8 cellular contexts compared by ENCODE assay signal in the genomic region with DNA sequence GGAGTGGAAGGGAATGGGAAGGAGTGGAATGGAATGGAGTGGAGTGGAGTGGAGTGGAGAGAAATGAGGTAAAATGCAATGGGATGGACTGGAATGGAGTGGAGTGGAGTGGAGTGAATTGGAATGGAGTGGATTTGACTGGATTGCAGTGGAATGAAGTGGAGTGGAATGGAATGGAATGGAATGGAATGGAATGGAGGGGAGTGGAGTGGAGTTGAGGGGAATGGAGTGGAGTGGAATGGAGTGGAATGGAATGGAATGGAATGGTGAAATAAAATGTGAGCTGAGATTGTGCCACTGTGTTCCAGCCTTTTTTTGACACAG.
DNase-seq lines count a peak whose midpoint lies in the region; ATAC-seq and TF ChIP-seq lines count a peak whose summit lies in the region.
"Not testable (repeated sequence)": the region's sequence is repeated elsewhere in the genome, so short reads cannot be mapped to it uniquely, and the experiment has no call there.

No MANE protein-coding gene starts in this region.

- ATAC-seq in GM18517 (IDR thresholded peaks at IDR 0.05; ENCODE audit: unreplicated experiment) (peak; percentile 24), GM21529 (IDR thresholded peaks at IDR 0.05; ENCODE audit: unreplicated experiment) (peak; percentile 16), HG02885 (IDR thresholded peaks at IDR 0.05; ENCODE audit: poor library complexity, unreplicated experiment) (peak; percentile 34), HG03439 (IDR thresholded peaks at IDR 0.05; ENCODE audit: unreplicated experiment) (peak; percentile 38), right cardiac atrium (peak; percentile 69 to 71), upper lobe of right lung (peak; percentile 59)
- ATAC-seq in central memory CD8-positive, alpha-beta T cell (replicated peaks; ENCODE audit: extremely low read depth, poor library complexity, severe bottlenecking) = peak; percentile 45

- not testable (repeated sequence) for H3K36me3 Mint-ChIP-seq in central memory CD8-positive, alpha-beta T cell (ENCODE audit: insufficient read depth); osteocyte (ENCODE audit: unreplicated experiment)

- not testable (repeated sequence) for H3K36me3 ChIP-seq in upper lobe of right lung

- H3K27me3 ChIP-seq in right cardiac atrium (ENCODE audit: control insufficient read depth, insufficient read depth); upper lobe of right lung: not testable (repeated sequence)

- not testable (repeated sequence) for H3K27ac Mint-ChIP-seq in central memory CD8-positive, alpha-beta T cell (ENCODE audit: low read depth); osteocyte (ENCODE audit: unreplicated experiment)

- not testable (repeated sequence) for H3K4me3 Mint-ChIP-seq in central memory CD8-positive, alpha-beta T cell; osteocyte (ENCODE audit: unreplicated experiment)

- TF ChIP-seq CTCF in osteocyte (IDR thresholded peaks at IDR 0.05); upper lobe of right lung (IDR thresholded peaks at IDR 0.05): not testable (repeated sequence)

- H3K27ac ChIP-seq in right cardiac atrium (ENCODE audit: low read length); upper lobe of right lung: not testable (repeated sequence)

- intact Hi-C loops in right cardiac atrium (cut with DNase I); upper lobe of right lung (cut with DNase I): not testable (repeated sequence)

- H3K27me3 Mint-ChIP-seq in central memory CD8-positive, alpha-beta T cell; osteocyte (ENCODE audit: unreplicated experiment): not testable (repeated sequence)

- not testable (repeated sequence) for H3K4me3 ChIP-seq in right cardiac atrium (ENCODE audit: low read length); upper lobe of right lung

- H3K4me1 Mint-ChIP-seq in central memory CD8-positive, alpha-beta T cell; osteocyte (ENCODE audit: unreplicated experiment): not testable (repeated sequence)

- H3K9me3 ChIP-seq in right cardiac atrium (ENCODE audit: control insufficient read depth, low read length) = not testable (repeated sequence)
- peaks cover 17% of the 10 kb centered on the region for H3K9me3 ChIP-seq in upper lobe of right lung

- H3K9me3 Mint-ChIP-seq in central memory CD8-positive, alpha-beta T cell = peaks cover 27% of the 10 kb centered on the region
- peaks cover 27% of the 10 kb centered on the region for H3K9me3 Mint-ChIP-seq in osteocyte (ENCODE audit: unreplicated experiment)

- not testable (repeated sequence) for DNase-seq in central memory CD8-positive, alpha-beta T cell (ENCODE audit: low spot score in 2 of 2); right cardiac atrium; upper lobe of right lung
- peak; percentile 65 for DNase-seq in osteocyte (ENCODE audit: extremely low spot score, unreplicated experiment)

- not testable (repeated sequence) for H3K4me1 ChIP-seq in right cardiac atrium (ENCODE audit: control insufficient read depth, insufficient read depth, low read length); upper lobe of right lung

Comparison
In these comparisons a context has a peak if more than half of its experiments do, and no peak if none do; other contexts are left out.
1. ATAC-seq: peak in every context shown above with its lines; median percentile 70 in right cardiac atrium; 59 in upper lobe of right lung; 45 in central memory CD8-positive, alpha-beta T cell; 38 in HG03439; 34 in HG02885; 24 in GM18517; 16 in GM21529.